ENCODE assay signal across 20 cellular contexts in the genomic region with DNA sequence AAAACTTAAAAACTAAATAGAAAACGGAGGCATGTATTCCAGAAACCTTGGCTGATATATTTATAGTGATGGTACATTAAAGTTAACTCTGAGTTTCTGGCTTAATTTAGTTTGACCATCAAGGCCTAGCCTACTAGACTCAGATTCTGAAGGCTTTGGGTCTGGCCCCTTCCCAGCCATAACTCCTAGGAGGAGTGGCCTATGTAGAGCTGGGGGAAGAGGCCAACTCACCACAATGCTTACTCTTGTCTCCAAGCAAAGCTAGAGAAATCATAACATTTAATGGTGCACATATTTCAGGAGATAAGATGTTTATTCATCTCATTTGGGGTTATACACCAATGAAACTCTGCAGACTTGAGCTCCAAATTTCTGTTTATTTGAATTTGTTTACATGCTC.
"Had no signal": no experiment of that assay in that cellular context is flagged by ENCODE, and none has a peak within 500 bp of the region (broad histone marks: within the 10 kb centered on the region; RNA-seq: fewer than 3 reads in every experiment).

No MANE protein-coding gene starts in this region.

- DNase-seq: Karpas-422, KG1, MG63, NCI-H1092, NCI-H1105 treated with DMSO at 0.1 percent for 48 hours, NCI-H1417 treated with DMSO at 0.1 percent for 48 hours, NCI-H146, NCI-H1694 treated with DMSO at 0.1 percent for 48 hours, NCI-H1930, NCI-H2081, NCI-H2107, NCI-H2227 treated with DMSO at 0.1 percent for 48 hours, NCI-H446, NCI-H510A, NCI-H524 treated with DMSO at 0.1 percent for 48 hours, NCI-H69, NCI-H774, Right ventricle myocardium superior, RPMI8226, SIG-M5 had no signal
